In the genomic region with DNA sequence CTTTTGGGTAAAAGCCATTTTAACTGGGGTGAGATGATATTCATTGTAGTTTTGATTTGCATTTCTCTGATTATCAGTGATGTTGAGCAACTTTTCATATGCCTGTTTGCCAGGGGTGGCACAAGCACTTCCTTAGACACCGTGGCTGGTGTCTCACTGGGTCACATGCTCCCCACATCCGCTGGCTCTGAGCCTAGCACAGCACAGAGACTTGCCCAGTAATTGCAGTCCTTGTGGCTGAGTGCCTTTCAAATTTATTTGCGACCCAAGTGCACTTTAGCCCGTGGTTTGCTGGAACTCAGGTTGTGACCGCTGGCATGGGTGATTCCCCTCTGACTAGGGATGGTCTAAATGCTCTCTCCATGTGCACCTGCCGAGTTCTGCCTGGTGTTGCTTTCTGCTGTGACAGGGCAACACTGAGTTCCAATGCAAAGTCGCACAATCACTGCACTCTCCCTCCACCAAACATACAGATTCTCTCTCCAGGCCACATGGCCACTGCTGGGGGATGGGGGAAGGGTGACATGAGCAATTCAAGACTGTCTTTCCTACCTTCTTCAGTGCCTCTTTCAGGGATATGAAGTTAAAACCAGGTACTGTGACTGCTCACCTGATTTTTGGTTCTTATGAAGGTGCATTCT, we compare ENCODE assay signal across 10 cellular contexts.
DNase-seq lines count a peak whose midpoint lies in the region; ATAC-seq, FAIRE-seq and TF ChIP-seq lines count a peak whose summit lies in the region.
"Had no signal": no experiment of that assay in that cellular context is flagged by ENCODE, and none has a peak within 500 bp of the region (broad histone marks: within the 10 kb centered on the region; RNA-seq: fewer than 3 reads in every experiment).

No MANE protein-coding gene starts in this region.

- no peak for TF ChIP-seq POLR2A in H54 (IDR thresholded peaks at IDR 0.05; ENCODE audit: low read depth, low read length)

- peak; percentile 89 for FAIRE-seq in H54 (lab: Jason Lieb, UNC)

- peak; percentile 39 for DNase-seq in DMS153 treated with DMSO at 0.1 percent for 48 hours (lab: John Stamatoyannopoulos, UW; ENCODE audit: unreplicated experiment)
- peak; percentile 14 for DNase-seq in H54 (ENCODE audit: insufficient read length, low spot score)
- peak; percentile 72 for DNase-seq in SHP77 treated with DMSO at 0.1 percent for 48 hours (lab: John Stamatoyannopoulos, UW)
- DNase-seq in iris pigment epithelial cell (ENCODE audit: low read depth), result peak; percentile 12
- DNase-seq in activated gamma-delta T cell (lab: John Stamatoyannopoulos, UW), result no peak
- no peak for DNase-seq in SKM-1 (lab: John Stamatoyannopoulos, UW; ENCODE audit: unreplicated experiment)
- DNase-seq: Karpas-422, Peyer's patch had no signal

- no peak for ATAC-seq in GM18511 (IDR thresholded peaks at IDR 0.05; ENCODE audit: unreplicated experiment)
- no peak for ATAC-seq in HG02884 (IDR thresholded peaks at IDR 0.05; ENCODE audit: unreplicated experiment)

Comparison
In these comparisons a context has a peak if more than half of its experiments do, and no peak if none do; other contexts are left out.
1. DNase-seq: peak in DMS153 treated with DMSO at 0.1 percent for 48 hours (single experiment), H54 (single experiment), SHP77 treated with DMSO at 0.1 percent for 48 hours (single experiment) and iris pigment epithelial cell (single experiment); none in activated gamma-delta T cell (single experiment) and SKM-1 (single experiment).